11 cellular contexts compared by ENCODE assay signal in the genomic region with DNA sequence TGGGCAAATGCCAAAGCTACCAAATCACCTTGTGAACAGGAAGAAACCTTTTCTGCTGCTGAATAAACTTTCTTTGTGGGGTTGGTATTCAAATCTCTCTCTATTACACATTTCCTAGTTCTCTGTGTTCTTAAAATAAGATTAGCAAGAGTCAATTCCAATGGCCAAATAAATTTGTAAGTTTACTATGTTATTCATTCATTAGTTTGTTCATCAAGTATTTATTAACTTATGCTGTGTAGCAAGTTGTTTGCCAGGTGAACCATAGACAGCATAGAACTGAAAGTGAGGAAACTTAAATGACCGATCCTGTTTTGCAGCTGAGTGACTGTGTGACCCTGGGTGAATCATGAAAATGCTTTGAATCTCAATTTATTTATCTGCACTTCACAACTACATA. TPM values are rescaled to one million over a fixed set of nuclear protein-coding genes. Genes with fewer than 3 reads are reported as not detected.
"Had no signal": no experiment of that assay in that cellular context is flagged by ENCODE, and none has a peak within 500 bp of the region (broad histone marks: within the 10 kb centered on the region; RNA-seq: fewer than 3 reads in every experiment).

No MANE protein-coding gene starts in this region.

- H3K9me3 ChIP-seq: HAP-1 had no signal

- DNase-seq: GOT3, H7, HFFc6, KBM-7 had no signal

- H3K36me3 Mint-ChIP-seq: IgD-negative memory B cell had no signal

- FAIRE-seq: HepG2 had no signal

- H3K27ac ChIP-seq: KMS-11 had no signal

- H3K36me3 ChIP-seq: HAP-1 had no signal

- H3K4me1 Mint-ChIP-seq: IgD-negative memory B cell had no signal

- H3K27me3 Mint-ChIP-seq: IgD-negative memory B cell had no signal

- H3K4me3 Mint-ChIP-seq: HFFc6, IgD-negative memory B cell had no signal

- H3K27ac Mint-ChIP-seq: HFFc6, IgD-negative memory B cell had no signal

- H3K4me3 ChIP-seq: HAP-1 had no signal

- H3K4me1 ChIP-seq: HAP-1 had no signal

- ATAC-seq: HCT116, HepG2 had no signal

- H3K9ac ChIP-seq: KMS-11 had no signal

RNA-seq across cellular contexts. Expression of gene FSHR, which starts 37.7 kb away (rescaled TPM):
- total RNA-seq: H4, H7, HepG2, HFFc6, HT1080 had no signal
- polyA plus RNA-seq: HepG2, IgD-negative memory B cell had no signal
